In the genomic region with DNA sequence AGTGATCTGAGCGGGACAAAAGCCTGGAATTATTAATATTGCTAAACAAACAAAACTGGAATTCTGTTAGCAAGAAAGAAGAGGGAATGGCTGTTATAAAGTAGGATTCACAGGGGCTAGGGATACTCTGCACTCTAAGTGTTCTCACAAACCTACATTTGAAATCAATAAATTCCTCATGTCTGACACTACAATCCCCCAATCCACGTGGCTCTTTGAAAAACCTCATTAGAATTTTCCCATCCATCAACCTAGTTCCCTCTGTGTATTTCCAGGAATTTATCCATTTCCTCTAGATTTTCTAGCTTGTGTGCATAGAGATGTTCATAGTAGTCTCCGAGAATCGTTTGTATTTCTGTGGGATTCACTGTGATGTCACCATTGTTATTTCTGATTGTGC, we compare ENCODE assay signal across 38 cellular contexts.
"Had no signal": no experiment of that assay in that cellular context is flagged by ENCODE, and none has a peak within 500 bp of the region (broad histone marks: within the 10 kb centered on the region; RNA-seq: fewer than 3 reads in every experiment).

No MANE protein-coding gene starts in this region.

- H3K4me1 ChIP-seq: ascending aorta had no signal

- FAIRE-seq: bronchial epithelial cell, TTC549 had no signal

- H3K27ac ChIP-seq: ascending aorta, cardiac muscle cell, VCaP had no signal

- H3K4me1 Mint-ChIP-seq: activated B cell treated with CpG ODN at 0.5 μM for 24 hours; activated CD4-positive, alpha-beta T cell treated with anti-CD3 and anti-CD28 coated beads, Interleukin-2, amount 10 ng/mL, durations not matched to agents 24 days and 14 days; activated naive CD4-positive, alpha-beta T cell treated with anti-CD3 and anti-CD28 coated beads, Interleukin-2, amount 10 ng/mL, durations not matched to agents 7 days and 5 days; activated naive CD4-positive, alpha-beta T cell treated with anti-CD3 and anti-CD28 coated beads, Interleukin-2, amount 50 U/mL, for 24 hours; activated naive CD8-positive, alpha-beta T cell treated with anti-CD3 and anti-CD28 coated beads, Interleukin-2, amount 10 ng/mL, durations not matched to agents 7 days and 5 days; activated naive CD8-positive, alpha-beta T cell treated with anti-CD3 and anti-CD28 coated beads, Interleukin-2, amount 50 U/mL, for 24 hours; activated T-helper 17 cell treated with anti-CD3 and anti-CD28 coated beads, Interleukin-2, amount 50 U/mL, for 72 hours; brain; central memory CD8-positive, alpha-beta T cell had no signal

- H3K9me3 ChIP-seq: ascending aorta had no signal

- H3K4me3 Mint-ChIP-seq: activated B cell treated with CpG ODN at 0.5 μM for 24 hours; activated CD4-positive, alpha-beta memory T cell treated with anti-CD3 and anti-CD28 coated beads for 36 hours; activated CD4-positive, alpha-beta T cell treated with anti-CD3 and anti-CD28 coated beads, Interleukin-2, amount 10 ng/mL, durations not matched to agents 24 days and 14 days; activated CD8-positive, alpha-beta T cell treated with anti-CD3 and anti-CD28 coated beads for 36 hours; activated naive CD4-positive, alpha-beta T cell treated with anti-CD3 and anti-CD28 coated beads, Interleukin-2, amount 10 ng/mL, durations not matched to agents 7 days and 5 days; activated naive CD4-positive, alpha-beta T cell treated with anti-CD3 and anti-CD28 coated beads, Interleukin-2, amount 50 U/mL, for 24 hours; activated naive CD8-positive, alpha-beta T cell; activated naive CD8-positive, alpha-beta T cell treated with anti-CD3 and anti-CD28 coated beads, Interleukin-2, amount 10 ng/mL, durations not matched to agents 7 days and 5 days; activated naive CD8-positive, alpha-beta T cell treated with anti-CD3 and anti-CD28 coated beads, Interleukin-2, amount 50 U/mL, for 24 hours; activated T-cell treated with anti-CD3 and anti-CD28 coated beads, Interleukin-2, amount 50 U/mL, for 4 hours; activated T-cell treated with anti-CD3 and anti-CD28 coated beads, Interleukin-2, amount 50 U/mL, for 72 hours; activated T-helper 1 cell treated with anti-CD3 and anti-CD28 coated beads, Interleukin-12 subunit alpha, Interleukin-12 subunit beta, Interleukin-2, Interleukin-4 antibody, amounts not matched to agents 30 ng/mL and 10 ng/mL and 1 ng/mL, durations not matched to agents 14 hours and 24 hours and 36 hours; activated T-helper 17 cell treated with anti-CD3 and anti-CD28 coated beads, Interleukin-2, amount 50 U/mL, for 72 hours; brain; central memory CD8-positive, alpha-beta T cell; T-helper 1 cell treated with Interleukin-12 subunit alpha and Interleukin-12 subunit beta and Interleukin-4 antibody, amounts not matched to agents 30 μg/mL and 1 μg/mL, for 36 hours; T-helper 2 cell treated with Interferon-gamma antibody and Interleukin-4, amounts not matched to agents 5 μg/mL and 100 μg/mL, for 36 hours had no signal

- H3K36me3 Mint-ChIP-seq: activated CD4-positive, alpha-beta memory T cell treated with anti-CD3 and anti-CD28 coated beads for 36 hours; activated naive CD4-positive, alpha-beta T cell treated with anti-CD3 and anti-CD28 coated beads, Interleukin-2, amount 10 ng/mL, durations not matched to agents 7 days and 5 days; activated naive CD4-positive, alpha-beta T cell treated with anti-CD3 and anti-CD28 coated beads, Interleukin-2, amount 50 U/mL, for 24 hours; activated naive CD8-positive, alpha-beta T cell; activated naive CD8-positive, alpha-beta T cell treated with anti-CD3 and anti-CD28 coated beads, Interleukin-2, amount 10 ng/mL, durations not matched to agents 7 days and 5 days; brain had no signal

- H3K36me3 ChIP-seq: ascending aorta, cardiac muscle cell had no signal

- H3K27me3 ChIP-seq: ascending aorta, cardiac muscle cell had no signal

- H3K9me3 Mint-ChIP-seq: activated B cell treated with CpG ODN at 0.5 μM for 24 hours; activated CD4-positive, alpha-beta memory T cell treated with anti-CD3 and anti-CD28 coated beads for 36 hours; activated CD4-positive, alpha-beta T cell treated with anti-CD3 and anti-CD28 coated beads, Interleukin-2, amount 10 ng/mL, durations not matched to agents 24 days and 14 days; activated CD8-positive, alpha-beta T cell treated with anti-CD3 and anti-CD28 coated beads for 36 hours; activated naive CD4-positive, alpha-beta T cell treated with anti-CD3 and anti-CD28 coated beads, Interleukin-2, amount 10 ng/mL, durations not matched to agents 7 days and 5 days; activated naive CD4-positive, alpha-beta T cell treated with anti-CD3 and anti-CD28 coated beads, Interleukin-2, amount 50 U/mL, for 24 hours; activated naive CD8-positive, alpha-beta T cell treated with anti-CD3 and anti-CD28 coated beads, Interleukin-2, amount 10 ng/mL, durations not matched to agents 7 days and 5 days; activated naive CD8-positive, alpha-beta T cell treated with anti-CD3 and anti-CD28 coated beads, Interleukin-2, amount 50 U/mL, for 24 hours; activated T-cell treated with anti-CD3 and anti-CD28 coated beads, Interleukin-2, amount 50 U/mL, for 4 hours; activated T-cell treated with anti-CD3 and anti-CD28 coated beads, Interleukin-2, amount 50 U/mL, for 72 hours; activated T-helper 1 cell treated with anti-CD3 and anti-CD28 coated beads, Interleukin-12 subunit alpha, Interleukin-12 subunit beta, Interleukin-2, Interleukin-4 antibody, amounts not matched to agents 30 ng/mL and 10 ng/mL and 1 ng/mL, durations not matched to agents 14 hours and 24 hours and 36 hours; activated T-helper 17 cell treated with anti-CD3 and anti-CD28 coated beads, Interleukin-2, amount 50 U/mL, for 72 hours; central memory CD8-positive, alpha-beta T cell; T-helper 1 cell treated with Interleukin-12 subunit alpha and Interleukin-12 subunit beta and Interleukin-4 antibody, amounts not matched to agents 30 μg/mL and 1 μg/mL, for 36 hours; T-helper 2 cell treated with Interferon-gamma antibody and Interleukin-4, amounts not matched to agents 5 μg/mL and 100 μg/mL, for 36 hours had no signal

- H3K27ac Mint-ChIP-seq: activated B cell treated with CpG ODN at 0.5 μM for 24 hours; activated CD4-positive, alpha-beta memory T cell treated with anti-CD3 and anti-CD28 coated beads for 36 hours; activated CD4-positive, alpha-beta T cell treated with anti-CD3 and anti-CD28 coated beads, Interleukin-2, amount 10 ng/mL, durations not matched to agents 24 days and 14 days; activated CD8-positive, alpha-beta T cell treated with anti-CD3 and anti-CD28 coated beads for 36 hours; activated naive CD4-positive, alpha-beta T cell treated with anti-CD3 and anti-CD28 coated beads, Interleukin-2, amount 10 ng/mL, durations not matched to agents 7 days and 5 days; activated naive CD4-positive, alpha-beta T cell treated with anti-CD3 and anti-CD28 coated beads, Interleukin-2, amount 50 U/mL, for 24 hours; activated naive CD8-positive, alpha-beta T cell; activated naive CD8-positive, alpha-beta T cell treated with anti-CD3 and anti-CD28 coated beads, Interleukin-2, amount 10 ng/mL, durations not matched to agents 7 days and 5 days; activated naive CD8-positive, alpha-beta T cell treated with anti-CD3 and anti-CD28 coated beads, Interleukin-2, amount 50 U/mL, for 24 hours; activated T-cell treated with anti-CD3 and anti-CD28 coated beads, Interleukin-2, amount 50 U/mL, for 72 hours; activated T-helper 1 cell treated with anti-CD3 and anti-CD28 coated beads, Interleukin-12 subunit alpha, Interleukin-12 subunit beta, Interleukin-2, Interleukin-4 antibody, amounts not matched to agents 30 ng/mL and 10 ng/mL and 1 ng/mL, durations not matched to agents 14 hours and 24 hours and 36 hours; activated T-helper 17 cell treated with anti-CD3 and anti-CD28 coated beads, Interleukin-2, amount 50 U/mL, for 72 hours; brain; T-helper 1 cell treated with Interleukin-12 subunit alpha and Interleukin-12 subunit beta and Interleukin-4 antibody, amounts not matched to agents 30 μg/mL and 1 μg/mL, for 36 hours; T-helper 2 cell treated with Interferon-gamma antibody and Interleukin-4, amounts not matched to agents 5 μg/mL and 100 μg/mL, for 36 hours had no signal

- DNase-seq: activated B cell treated with CpG ODN at 0.5 μM for 24 hours; activated CD4-positive, alpha-beta memory T cell treated with anti-CD3 and anti-CD28 coated beads for 36 hours; activated CD4-positive, alpha-beta T cell treated with anti-CD3 and anti-CD28 coated beads for 4 hours; activated CD4-positive, alpha-beta T cell treated with anti-CD3 and anti-CD28 coated beads, Interleukin-2, amount 10 ng/mL, durations not matched to agents 24 days and 14 days; activated CD4-positive, alpha-beta T cell treated with anti-CD3 and anti-CD28 coated beads, Interleukin-2, amount 50 U/mL, for 1 hour; activated CD4-positive, alpha-beta T cell treated with anti-CD3 and anti-CD28 coated beads, Interleukin-2, amount 50 U/mL, for 4 hours; activated CD4-positive, CD25-positive, alpha-beta regulatory T cell treated with anti-CD3 and anti-CD28 coated beads, Interleukin-2, amount 50 U/mL, for 72 hours; activated CD8-positive, alpha-beta memory T cell treated with anti-CD3 and anti-CD28 coated beads, Interleukin-2, amount 50 U/mL, for 4 hours; activated CD8-positive, alpha-beta T cell treated with anti-CD3 and anti-CD28 coated beads for 36 hours; activated effector memory CD4-positive, alpha-beta T cell treated with anti-CD3 and anti-CD28 coated beads, Interleukin-2, amount 50 U/mL, for 16 hours; activated naive CD4-positive, alpha-beta T cell treated with anti-CD3 and anti-CD28 coated beads, Interleukin-2, amount 10 ng/mL, durations not matched to agents 7 days and 5 days; activated naive CD4-positive, alpha-beta T cell treated with Interleukin-2 at 50 U/mL for 16 hours; activated naive CD8-positive, alpha-beta T cell treated with anti-CD3 and anti-CD28 coated beads, Interleukin-2, amount 10 ng/mL, durations not matched to agents 7 days and 5 days; activated naive CD8-positive, alpha-beta T cell treated with anti-CD3 and anti-CD28 coated beads, Interleukin-2, amount 50 U/mL, for 24 hours; activated T-cell treated with anti-CD3 and anti-CD28 coated beads for 4 hours; activated T-cell treated with anti-CD3 and anti-CD28 coated beads, Interleukin-2, amount 50 U/mL, for 1 hour; activated T-cell treated with anti-CD3 and anti-CD28 coated beads, Interleukin-2, amount 50 U/mL, for 4 hours; activated T-cell treated with anti-CD3 and anti-CD28 coated beads, Interleukin-2, amount 50 U/mL, for 72 hours; amygdala; anterior cingulate cortex; caudate nucleus; cerebellar nuclear complex; T-helper 1 cell; T-helper 2 cell; T-helper 9 cell had no signal

- H3K4me3 ChIP-seq: ascending aorta, cardiac muscle cell had no signal

- ATAC-seq: activated CD8-positive, alpha-beta T cell treated with anti-CD3 and anti-CD28 coated beads for 36 hours; activated naive CD8-positive, alpha-beta T cell treated with anti-CD3 and anti-CD28 coated beads, Interleukin-2, amount 50 U/mL, for 24 hours; activated T-cell treated with anti-CD3 and anti-CD28 coated beads, Interleukin-2, amount 50 U/mL, for 4 hours; activated T-cell treated with anti-CD3 and anti-CD28 coated beads, Interleukin-2, amount 50 U/mL, for 72 hours; activated T-helper 17 cell treated with anti-CD3 and anti-CD28 coated beads, Interleukin-2, amount 50 U/mL, for 72 hours had no signal
